In genomic region chr11:47236482-47236881, GRCh38 we compare ENCODE assay signal across 13 cellular contexts. TPM values are rescaled to one million over a fixed set of nuclear protein-coding genes. Genes with fewer than 3 reads are reported as not detected.
DNase-seq lines count a peak whose midpoint lies in the region; ATAC-seq and TF ChIP-seq lines count a peak whose summit lies in the region.
"Had no signal": no experiment of that assay in that cellular context is flagged by ENCODE, and none has a peak within 500 bp of the region (broad histone marks: within the 10 kb centered on the region; RNA-seq: fewer than 3 reads in every experiment).

No MANE protein-coding gene starts in this region.

- in situ Hi-C loops in GM13977 (cut with MboI; ENCODE audit: low pct_unique_long_range_greater_than_20kb, low sequenced_read_pairs, unreplicated experiment) = no loop called here

- CTCF ChIA-PET in activated naive CD4-positive, alpha-beta T cell treated with anti-CD3 and anti-CD28 coated beads, Interleukin-2, amount 10 ng/mL, durations not matched to agents 7 days and 5 days (lab: Charles Lee) = interaction anchor here (0.9 to 3.2 kb wide), 5 partner anchors 11 to 138 kb away, joined by 3 to 16 read pairs (median 6); partner anchors contain the start of gene ACP2

- ATAC-seq in activated naive CD4-positive, alpha-beta T cell treated with anti-CD3 and anti-CD28 coated beads, Interleukin-2, amount 50 U/mL, for 72 hours = no peak
- ATAC-seq in stimulated activated effector memory CD8-positive, alpha-beta T cell treated with anti-CD3 and anti-CD28 coated beads, Interleukin-12 subunit alpha, Interleukin-12 subunit beta, amount 100 ng/mL, for 72 hours = no peak
- ATAC-seq in GM21526 (IDR thresholded peaks at IDR 0.05; ENCODE audit: low FRiP score, unreplicated experiment) (no peak), HG02981 (IDR thresholded peaks at IDR 0.05; ENCODE audit: unreplicated experiment) (no peak)
- ATAC-seq: heart left ventricle had no signal

- no peaks in the 10 kb centered on the region for H3K27me3 Mint-ChIP-seq in activated naive CD4-positive, alpha-beta T cell treated with anti-CD3 and anti-CD28 coated beads, Interleukin-2, amount 10 ng/mL, durations not matched to agents 7 days and 5 days

- TF ChIP-seq CTCF in GM13977 (IDR thresholded peaks at IDR 0.05; ENCODE audit: extremely low read depth, insufficient read depth, missing control alignments) = no peak

- H3K36me3 Mint-ChIP-seq in activated naive CD4-positive, alpha-beta T cell treated with anti-CD3 and anti-CD28 coated beads, Interleukin-2, amount 10 ng/mL, durations not matched to agents 7 days and 5 days = peaks cover 55% of the 10 kb centered on the region
- peaks cover 30 to 33% of the 10 kb centered on the region in 2 donors for H3K36me3 Mint-ChIP-seq in activated naive CD4-positive, alpha-beta T cell treated with anti-CD3 and anti-CD28 coated beads, Interleukin-2, amount 50 U/mL, for 72 hours
- H3K36me3 Mint-ChIP-seq in stimulated activated effector memory CD8-positive, alpha-beta T cell treated with anti-CD3 and anti-CD28 coated beads, Interleukin-12 subunit alpha, Interleukin-12 subunit beta, amount 100 ng/mL, for 72 hours = peaks cover 100% of the 10 kb centered on the region

- peaks cover 30% of the 10 kb centered on the region for H3K4me1 Mint-ChIP-seq in activated naive CD4-positive, alpha-beta T cell treated with anti-CD3 and anti-CD28 coated beads, Interleukin-2, amount 10 ng/mL, durations not matched to agents 7 days and 5 days
- peaks cover 41% of the 10 kb centered on the region for H3K4me1 Mint-ChIP-seq in stimulated activated effector memory CD8-positive, alpha-beta T cell treated with anti-CD3 and anti-CD28 coated beads, Interleukin-12 subunit alpha, Interleukin-12 subunit beta, amount 100 ng/mL, for 72 hours

- no peak overlapping the region for H3K4me3 Mint-ChIP-seq in activated naive CD4-positive, alpha-beta T cell treated with anti-CD3 and anti-CD28 coated beads, Interleukin-2, amount 10 ng/mL, durations not matched to agents 7 days and 5 days
- H3K4me3 Mint-ChIP-seq in stimulated activated effector memory CD8-positive, alpha-beta T cell treated with anti-CD3 and anti-CD28 coated beads, Interleukin-12 subunit alpha, Interleukin-12 subunit beta, amount 100 ng/mL, for 72 hours = no peak overlapping the region

- peak overlapping the region; percentile 49 for H3K27ac Mint-ChIP-seq in activated naive CD4-positive, alpha-beta T cell treated with anti-CD3 and anti-CD28 coated beads, Interleukin-2, amount 10 ng/mL, durations not matched to agents 7 days and 5 days
- H3K27ac Mint-ChIP-seq in activated naive CD4-positive, alpha-beta T cell treated with anti-CD3 and anti-CD28 coated beads, Interleukin-2, amount 50 U/mL, for 72 hours = peak overlapping the region in 1 of 2 donors; percentile 56
- peak overlapping the region; percentile 72 for H3K27ac Mint-ChIP-seq in stimulated activated effector memory CD8-positive, alpha-beta T cell treated with anti-CD3 and anti-CD28 coated beads, Interleukin-12 subunit alpha, Interleukin-12 subunit beta, amount 100 ng/mL, for 72 hours

- no peaks in the 10 kb centered on the region for H3K9me3 Mint-ChIP-seq in activated naive CD4-positive, alpha-beta T cell treated with anti-CD3 and anti-CD28 coated beads, Interleukin-2, amount 10 ng/mL, durations not matched to agents 7 days and 5 days
- no peaks in the 10 kb centered on the region for H3K9me3 Mint-ChIP-seq in activated naive CD4-positive, alpha-beta T cell treated with anti-CD3 and anti-CD28 coated beads, Interleukin-2, amount 50 U/mL, for 72 hours
- H3K9me3 Mint-ChIP-seq in stimulated activated effector memory CD8-positive, alpha-beta T cell treated with anti-CD3 and anti-CD28 coated beads, Interleukin-12 subunit alpha, Interleukin-12 subunit beta, amount 100 ng/mL, for 72 hours = no peaks in the 10 kb centered on the region

- DNase-seq in activated naive CD4-positive, alpha-beta T cell treated with anti-CD3 and anti-CD28 coated beads, Interleukin-2, amount 10 ng/mL, durations not matched to agents 7 days and 5 days = no peak
- no peak for DNase-seq in activated naive CD4-positive, alpha-beta T cell treated with anti-CD3 and anti-CD28 coated beads, Interleukin-2, amount 50 U/mL, for 72 hours (ENCODE audit: low spot score in 2 of 2)
- peak; percentile 30 for DNase-seq in RKO (ENCODE audit: low spot score)
- DNase-seq in cerebellar cortex (ENCODE audit: low spot score) = peak; percentile 32
- DNase-seq in stimulated activated effector memory CD8-positive, alpha-beta T cell treated with anti-CD3 and anti-CD28 coated beads, Interleukin-12 subunit alpha, Interleukin-12 subunit beta, amount 100 ng/mL, for 72 hours (ENCODE audit: low spot score in 2 of 2) = no peak
- DNase-seq in GM13977 (ENCODE audit: low spot score) = no peak
- DNase-seq: midbrain, NCI-H146, retina, Right ventricle myocardium superior had no signal

RNA-seq across cellular contexts. Expression of gene ACP2, which starts 12.1 kb away (rescaled TPM):
- 10 to 100 TPM in 1 of 2 donors, 1 to 10 TPM in 1; 8.0 to 12.7 TPM for total RNA-seq in activated naive CD4-positive, alpha-beta T cell treated with anti-CD3 and anti-CD28 coated beads, Interleukin-2, amount 50 U/mL, for 72 hours

RNA-seq across cellular contexts. Expression of gene NR1H3, which starts 21.3 kb away (rescaled TPM):
- 10 to 100 TPM in 1 of 2 donors, 1 to 10 TPM in 1; 6.9 to 11.1 TPM for total RNA-seq in activated naive CD4-positive, alpha-beta T cell treated with anti-CD3 and anti-CD28 coated beads, Interleukin-2, amount 50 U/mL, for 72 hours

RNA-seq across cellular contexts. Expression of gene DDB2, which starts 21.7 kb away (rescaled TPM):
- total RNA-seq in activated naive CD4-positive, alpha-beta T cell treated with anti-CD3 and anti-CD28 coated beads, Interleukin-2, amount 50 U/mL, for 72 hours = 100 to 1,000 TPM; 194 to 486 TPM

RNA-seq across cellular contexts. Expression of gene MADD, which starts 33.5 kb away (rescaled TPM):
- 100 to 1,000 TPM in 1 of 2 donors, 10 to 100 TPM in 1; 68.9 to 140 TPM for total RNA-seq in activated naive CD4-positive, alpha-beta T cell treated with anti-CD3 and anti-CD28 coated beads, Interleukin-2, amount 50 U/mL, for 72 hours

RNA-seq across cellular contexts. Expression of gene PACSIN3, which starts 50.2 kb away (rescaled TPM):
- total RNA-seq in activated naive CD4-positive, alpha-beta T cell treated with anti-CD3 and anti-CD28 coated beads, Interleukin-2, amount 50 U/mL, for 72 hours = 10 to 100 TPM; 10.5 to 17.1 TPM

Comparison
In these comparisons a context has a peak if more than half of its experiments do, and no peak if none do; other contexts are left out.
1. DNase-seq: peak in RKO (single experiment) and cerebellar cortex (single experiment); none in activated naive CD4-positive, alpha-beta T cell treated with anti-CD3 and anti-CD28 coated beads, Interleukin-2, amount 10 ng/mL, durations not matched to agents 7 days and 5 days (single experiment), activated naive CD4-positive, alpha-beta T cell treated with anti-CD3 and anti-CD28 coated beads, Interleukin-2, amount 50 U/mL, for 72 hours (0 of 2), stimulated activated effector memory CD8-positive, alpha-beta T cell treated with anti-CD3 and anti-CD28 coated beads, Interleukin-12 subunit alpha, Interleukin-12 subunit beta, amount 100 ng/mL, for 72 hours (0 of 2) and GM13977 (single experiment).